ENCODE assay signal across 1 cellular context in genomic region chr11:118921929-118922744, GRCh38.
TF ChIP-seq lines count a peak whose summit lies in the region.

No MANE protein-coding gene starts in this region.

TF ChIP-seq in HEK293, 187 proteins besides CTCF, POLR2A, EP300 and RAD21 (continued from another document and continues in another):
- no peak for TF ChIP-seq BCL6B (tag by site-specific recombination; IDR thresholded peaks at IDR 0.05)
- TF ChIP-seq ZNF423 (tag by site-specific recombination; IDR thresholded peaks at IDR 0.05) = no peak
- TF ChIP-seq KLF10 (tag by site-specific recombination; IDR thresholded peaks at IDR 0.05) = no peak
- TF ChIP-seq ZNF362 (tag by site-specific recombination; IDR thresholded peaks at IDR 0.05) = no peak
- TF ChIP-seq ZBTB6 (tag by site-specific recombination; IDR thresholded peaks at IDR 0.05) = no peak
- TF ChIP-seq ZNF341 (tag by site-specific recombination; IDR thresholded peaks at IDR 0.05; ENCODE audit: low read depth) = peak; percentile 70
- peak; percentile 51; the same call in 1 of the 2 replicates for TF ChIP-seq GLIS2 (tag by site-specific recombination; IDR thresholded peaks at IDR 0.05)
- TF ChIP-seq ZNF174 (tag by site-specific recombination; IDR thresholded peaks at IDR 0.05) = no peak
- no peak for TF ChIP-seq ZFHX2 (tag by site-specific recombination; conservative IDR thresholded peaks at IDR 0.05)
- TF ChIP-seq ZNF324 (tag by site-specific recombination; IDR thresholded peaks at IDR 0.05) = no peak
- no peak for TF ChIP-seq YY1 (tag by site-specific recombination; IDR thresholded peaks at IDR 0.05)
- no peak for TF ChIP-seq ZNF707 (tag by site-specific recombination; IDR thresholded peaks at IDR 0.05)
- TF ChIP-seq ZNF645 (tag by site-specific recombination; IDR thresholded peaks at IDR 0.05) = no peak
- TF ChIP-seq ZNF449 (tag by site-specific recombination; IDR thresholded peaks at IDR 0.05) = no peak
- TF ChIP-seq IKZF3 (tag by site-specific recombination; IDR thresholded peaks at IDR 0.05) = 0 out of 2 replicates have a peak, but pooled peaks have one; percentile 18
- TF ChIP-seq ZBTB48 (tag by site-specific recombination; IDR thresholded peaks at IDR 0.05) = no peak
- TF ChIP-seq ZSCAN5A (tag by site-specific recombination; IDR thresholded peaks at IDR 0.05) = no peak
- no peak for TF ChIP-seq ZNF639 (tag by site-specific recombination; IDR thresholded peaks at IDR 0.05)
- no peak for TF ChIP-seq ZNF404 (tag by site-specific recombination; IDR thresholded peaks at IDR 0.05)
- no peak for TF ChIP-seq KLF1 (tag by site-specific recombination; IDR thresholded peaks at IDR 0.05)
- no peak for TF ChIP-seq ZNF202 (tag by site-specific recombination; IDR thresholded peaks at IDR 0.05; ENCODE audit: borderline replicate concordance)
- TF ChIP-seq ZNF664 (tag by site-specific recombination; IDR thresholded peaks at IDR 0.05) = no peak
- TF ChIP-seq ZBTB20 (tag by site-specific recombination; IDR thresholded peaks at IDR 0.05) = no peak
- no peak for TF ChIP-seq ZNF169 (tag by site-specific recombination; IDR thresholded peaks at IDR 0.05)
- TF ChIP-seq YY2 (tag by site-specific recombination; IDR thresholded peaks at IDR 0.05) = no peak
- TF ChIP-seq SCRT2 (tag by site-specific recombination; IDR thresholded peaks at IDR 0.05) = peak; percentile 83
- no peak for TF ChIP-seq ZNF302 (tag by site-specific recombination; IDR thresholded peaks at IDR 0.05; ENCODE audit: low read depth)
- TF ChIP-seq ZIC2 (tag by site-specific recombination; IDR thresholded peaks at IDR 0.05) = peak; percentile 63
- no peak for TF ChIP-seq ZNF391 (tag by site-specific recombination; IDR thresholded peaks at IDR 0.05; ENCODE audit: borderline replicate concordance, low read depth)
- TF ChIP-seq MEIS1 (CRISPR knock-in tag; IDR thresholded peaks at IDR 0.05; ENCODE audit: borderline replicate concordance) = no peak
- no peak for TF ChIP-seq ZNF266 (tag by site-specific recombination; IDR thresholded peaks at IDR 0.05; ENCODE audit: low read depth)
- no peak for TF ChIP-seq ZNF514 (tag by site-specific recombination; IDR thresholded peaks at IDR 0.05)
- no peak for TF ChIP-seq REST (tag by site-specific recombination; IDR thresholded peaks at IDR 0.05)
- TF ChIP-seq HOXD13 (CRISPR knock-in tag; IDR thresholded peaks at IDR 0.05; ENCODE audit: borderline replicate concordance) = no peak
- no peak for TF ChIP-seq ZNF792 (tag by site-specific recombination; IDR thresholded peaks at IDR 0.05)
- TF ChIP-seq ZNF350 (tag by site-specific recombination; IDR thresholded peaks at IDR 0.05) = no peak
- no peak for TF ChIP-seq TCF7L2 (IDR thresholded peaks at IDR 0.05; ENCODE audit: borderline replicate concordance, low read depth, low read length)
- no peak for TF ChIP-seq ZNF16 (tag by site-specific recombination; IDR thresholded peaks at IDR 0.05; ENCODE audit: low read depth)
- no peak for TF ChIP-seq ZNF768 (tag by site-specific recombination; IDR thresholded peaks at IDR 0.05)
- no peak for TF ChIP-seq SP3 (tag by site-specific recombination; IDR thresholded peaks at IDR 0.05)
- no peak for TF ChIP-seq ZSCAN4 (tag by site-specific recombination; IDR thresholded peaks at IDR 0.05)
- no peak for TF ChIP-seq ZNF558 (tag by site-specific recombination; IDR thresholded peaks at IDR 0.05)
- TF ChIP-seq ZNF701 (tag by site-specific recombination; IDR thresholded peaks at IDR 0.05) = no peak
- no peak for TF ChIP-seq ZNF140 (tag by site-specific recombination; IDR thresholded peaks at IDR 0.05)
- no peak for TF ChIP-seq ZNF37A (tag by site-specific recombination; IDR thresholded peaks at IDR 0.05)
- no peak for TF ChIP-seq PRDM2 (tag by site-specific recombination; IDR thresholded peaks at IDR 0.05; ENCODE audit: borderline replicate concordance)
- no peak for TF ChIP-seq ZNF76 (tag by site-specific recombination; IDR thresholded peaks at IDR 0.05; ENCODE audit: borderline replicate concordance, low read depth)
